In the genomic region with DNA sequence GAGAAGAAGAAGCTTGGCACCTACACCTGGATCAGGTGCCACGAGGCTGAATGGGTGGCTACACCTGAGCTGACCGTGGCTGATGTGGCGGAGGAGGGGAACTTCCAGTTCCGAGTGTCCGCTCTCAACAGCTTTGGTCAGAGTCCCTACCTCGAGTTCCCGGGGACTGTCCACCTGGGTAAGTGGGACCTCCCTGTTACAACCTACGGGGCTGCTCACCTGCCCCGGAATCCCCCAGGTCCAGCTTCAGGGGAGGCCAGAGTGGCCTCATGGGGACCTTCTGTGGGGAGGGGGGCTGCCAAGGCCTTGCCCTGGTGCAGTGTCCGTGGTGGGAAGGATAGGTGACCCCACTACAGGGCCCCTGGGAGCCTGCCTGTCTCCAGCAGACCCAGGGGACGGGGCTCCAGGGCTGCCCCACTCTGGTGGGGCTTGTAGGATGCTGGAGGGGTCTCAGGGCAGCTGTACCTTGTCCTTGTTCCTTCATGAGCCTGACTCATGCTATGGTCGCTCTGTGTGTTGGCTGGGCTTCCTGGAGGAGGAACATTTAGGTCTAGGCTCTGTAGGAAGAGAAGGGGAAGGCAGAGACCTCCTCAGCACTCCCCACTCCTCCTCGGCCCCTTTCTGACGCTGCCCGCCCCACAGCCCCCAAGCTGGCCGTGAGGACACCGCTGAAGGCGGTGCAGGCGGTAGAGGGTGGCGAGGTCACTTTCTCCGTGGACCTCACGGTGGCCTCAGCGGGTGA, we compare ENCODE assay signal across 21 cellular contexts. TPM values are rescaled to one million over a fixed set of nuclear protein-coding genes. Genes with fewer than 3 reads are reported as not detected.
DNase-seq lines count a peak whose midpoint lies in the region; ATAC-seq and TF ChIP-seq lines count a peak whose summit lies in the region.
"Had no signal": no experiment of that assay in that cellular context is flagged by ENCODE, and none has a peak within 500 bp of the region (broad histone marks: within the 10 kb centered on the region; RNA-seq: fewer than 3 reads in every experiment).

No MANE protein-coding gene starts in this region.

- H3K9ac ChIP-seq in BLaER1 treated with 17β-estradiol and CSF1 and Interleukin-3, amounts not matched to agents 10 nM and 100 nM, result peak overlapping the region in 5 of 11 experiments; percentile 13 to 62 (median 44); a peak in 4 of 22 replicates
- no peak overlapping the region for H3K9ac ChIP-seq in neural progenitor cell
- H3K9ac ChIP-seq: parathyroid adenoma had no signal

- no peaks in the 10 kb centered on the region for H3K9me3 ChIP-seq in BLaER1 treated with 17β-estradiol and CSF1 and Interleukin-3, amounts not matched to agents 10 nM and 100 nM (replicated peaks in 1 of 11)
- H3K9me3 ChIP-seq in neural progenitor cell (ENCODE audit: low read depth), result no peaks in the 10 kb centered on the region
- no peaks in the 10 kb centered on the region for H3K9me3 ChIP-seq in BE2C
- H3K9me3 ChIP-seq: mucosa of descending colon, suprapubic skin had no signal

- H4K20me1 ChIP-seq in BLaER1 treated with 17β-estradiol and CSF1 and Interleukin-3, amounts not matched to agents 10 nM and 100 nM, result peaks cover 0 to 79% (median 16%) of the 10 kb centered on the region in 11 experiments; a peak in 13 of 22 replicates
- peaks cover 7% of the 10 kb centered on the region for H4K20me1 ChIP-seq in neural progenitor cell (ENCODE audit: low read depth)

- no peak for DNase-seq in Calu3
- no peak for DNase-seq in neural progenitor cell (ENCODE audit: low spot score)
- DNase-seq in foreskin keratinocyte, result no peak
- DNase-seq in stimulated activated naive CD4-positive, alpha-beta T cell (lab: John Stamatoyannopoulos, UW), result no peak
- no peak for DNase-seq in BE2C
- DNase-seq: activated CD4-positive, CD25-positive, alpha-beta regulatory T cell; activated CD8-positive, alpha-beta memory T cell treated with anti-CD3 and anti-CD28 coated beads, Interleukin-2, amount 10 ng/mL, durations not matched to agents 7 days and 5 days; activated effector memory CD4-positive, alpha-beta T cell treated with Interleukin-2 at 50 U/mL for 16 hours; anterior cingulate cortex; Karpas-422; mucosa of descending colon; NCI-H1092; NCI-H2081 treated with DMSO at 0.1 percent for 48 hours; NCI-H510A; SHP77 treated with DMSO at 0.1 percent for 48 hours; stimulated activated CD4-positive, alpha-beta T cell treated with anti-CD3 and anti-CD28 coated beads, Interleukin-4, amount 100 ng/mL, for 24 hours had no signal

- TF ChIP-seq CTCF in Calu3 (IDR thresholded peaks at IDR 0.05; ENCODE audit: unreplicated experiment), result no peak
- no peak for TF ChIP-seq CTCF in brain (conservative IDR thresholded peaks at IDR 0.05)
- no peak for TF ChIP-seq CTCF in neural progenitor cell (IDR thresholded peaks at IDR 0.05)
- TF ChIP-seq CTCF in foreskin keratinocyte (conservative IDR thresholded peaks at IDR 0.05), result no peak
- TF ChIP-seq CTCF in BE2C (IDR thresholded peaks at IDR 0.05; ENCODE audit: low read depth, low read length), result no peak

- H3K4me1 Mint-ChIP-seq in Calu3 (ENCODE audit: low read depth, unreplicated experiment) (no peaks in the 10 kb centered on the region), brain (peaks cover 6% of the 10 kb centered on the region), neural progenitor cell (peaks cover 9% of the 10 kb centered on the region)

- H3K4me2 ChIP-seq in BLaER1 treated with 17β-estradiol and CSF1 and Interleukin-3, amounts not matched to agents 10 nM and 100 nM, result peak overlapping the region in 6 of 11 experiments; percentile 75 to 90 (median 82); a peak in 6 of 22 replicates
- no peak overlapping the region for H3K4me2 ChIP-seq in neural progenitor cell

- no peak overlapping the region for H3K4me3 ChIP-seq in BLaER1 treated with 17β-estradiol and CSF1 and Interleukin-3, amounts not matched to agents 10 nM and 100 nM
- H3K4me3 ChIP-seq in neural progenitor cell, result no peak overlapping the region
- no peak overlapping the region for H3K4me3 ChIP-seq in BE2C (ENCODE audit: low read depth, low read length)
- H3K4me3 ChIP-seq: mucosa of descending colon, smooth muscle cell had no signal

- intact Hi-C loops in Calu3 (cut with micrococcal nuclease; ENCODE audit: unreplicated experiment), result loop anchor here (10.0 kb wide), 1 partner anchor 130 kb away; no protein-coding TSS in a partner anchor

- H3K27ac Mint-ChIP-seq in Calu3 (ENCODE audit: unreplicated experiment), result no peak overlapping the region
- H3K27ac Mint-ChIP-seq in brain, result peak overlapping the region in 1 of 5 experiments; percentile 38
- no peak overlapping the region for H3K27ac Mint-ChIP-seq in neural progenitor cell
- H3K27ac Mint-ChIP-seq: activated CD8-positive, alpha-beta memory T cell treated with anti-CD3 and anti-CD28 coated beads, Interleukin-2, amount 10 ng/mL, durations not matched to agents 7 days and 5 days had no signal

- peaks cover 34% of the 10 kb centered on the region for H3K36me3 Mint-ChIP-seq in Calu3 (ENCODE audit: insufficient read depth, unreplicated experiment)
- peaks cover 18% of the 10 kb centered on the region for H3K36me3 Mint-ChIP-seq in brain
- H3K36me3 Mint-ChIP-seq in neural progenitor cell, result peaks cover 3% of the 10 kb centered on the region
- H3K36me3 Mint-ChIP-seq: activated CD8-positive, alpha-beta memory T cell treated with anti-CD3 and anti-CD28 coated beads, Interleukin-2, amount 10 ng/mL, durations not matched to agents 7 days and 5 days had no signal

- H3F3A ChIP-seq in neural progenitor cell (ENCODE audit: low read depth), result no peaks in the 10 kb centered on the region

- no peaks in the 10 kb centered on the region for H3K27me3 ChIP-seq in BLaER1 treated with 17β-estradiol and CSF1 and Interleukin-3, amounts not matched to agents 10 nM and 100 nM
- H3K27me3 ChIP-seq in neural progenitor cell, result peaks cover 13% of the 10 kb centered on the region
- H3K27me3 ChIP-seq in foreskin keratinocyte, result no peaks in the 10 kb centered on the region
- H3K27me3 ChIP-seq in BE2C, result no peaks in the 10 kb centered on the region

- no TSS peak for BruUV-seq in Calu3 (replicated peaks; lab: Mats Ljungman, UMichigan)

- H3K4me3 Mint-ChIP-seq in Calu3 (ENCODE audit: low read depth, unreplicated experiment), result peak overlapping the region; percentile 70
- H3K4me3 Mint-ChIP-seq in brain, result peak overlapping the region in 4 of 5 experiments; percentile 39 to 94 (median 68)
- peak overlapping the region; percentile 67 for H3K4me3 Mint-ChIP-seq in neural progenitor cell
- H3K4me3 Mint-ChIP-seq: activated CD8-positive, alpha-beta memory T cell treated with anti-CD3 and anti-CD28 coated beads, Interleukin-2, amount 10 ng/mL, durations not matched to agents 7 days and 5 days had no signal

- H2AFZ ChIP-seq in neural progenitor cell (replicated peaks), result no peak overlapping the region
- H2AFZ ChIP-seq: parathyroid adenoma had no signal

- no peaks in the 10 kb centered on the region for H3K79me2 ChIP-seq in neural progenitor cell (ENCODE audit: low read depth)
- H3K79me2 ChIP-seq: parathyroid adenoma had no signal

- peaks cover 19 to 54% (median 39%) of the 10 kb centered on the region in 11 experiments; a peak in 21 of 22 replicates for H3K36me3 ChIP-seq in BLaER1 treated with 17β-estradiol and CSF1 and Interleukin-3, amounts not matched to agents 10 nM and 100 nM
- H3K36me3 ChIP-seq in neural progenitor cell, result no peaks in the 10 kb centered on the region
- H3K36me3 ChIP-seq in BE2C, result no peaks in the 10 kb centered on the region

- H3K27me3 Mint-ChIP-seq in Calu3 (ENCODE audit: unreplicated experiment), result no peaks in the 10 kb centered on the region
- no peaks in the 10 kb centered on the region for H3K27me3 Mint-ChIP-seq in brain
- H3K27me3 Mint-ChIP-seq in neural progenitor cell (ENCODE audit: insufficient read depth, low read depth), result peaks cover 2% of the 10 kb centered on the region
- H3K27me3 Mint-ChIP-seq: activated CD8-positive, alpha-beta memory T cell treated with anti-CD3 and anti-CD28 coated beads, Interleukin-2, amount 10 ng/mL, durations not matched to agents 7 days and 5 days had no signal

- CTCF ChIA-PET in Calu3 (lab: Charles Lee), result no interaction called here

- H3K27ac ChIP-seq in BLaER1 treated with 17β-estradiol and CSF1 and Interleukin-3, amounts not matched to agents 10 nM and 100 nM, result no peak overlapping the region
- H3K27ac ChIP-seq in neural progenitor cell (no peak overlapping the region), foreskin keratinocyte (no peak overlapping the region)
- H3K27ac ChIP-seq: parathyroid adenoma, suprapubic skin had no signal

- ATAC-seq in foreskin keratinocyte, result no peak
- ATAC-seq: activated CD8-positive, alpha-beta memory T cell treated with anti-CD3 and anti-CD28 coated beads, Interleukin-2, amount 10 ng/mL, durations not matched to agents 7 days and 5 days; mucosa of descending colon had no signal

- peaks cover 5 to 33% (median 12%) of the 10 kb centered on the region in 10 experiments; a peak in 15 of 20 replicates for H3K4me1 ChIP-seq in BLaER1 treated with 17β-estradiol and CSF1 and Interleukin-3, amounts not matched to agents 10 nM and 100 nM
- no peaks in the 10 kb centered on the region for H3K4me1 ChIP-seq in neural progenitor cell
- no peaks in the 10 kb centered on the region for H3K4me1 ChIP-seq in foreskin keratinocyte
- peaks cover 4% of the 10 kb centered on the region; the same call in 1 of the 2 replicates for H3K4me1 ChIP-seq in BE2C
- H3K4me1 ChIP-seq: parathyroid adenoma had no signal

- H3K9me3 Mint-ChIP-seq in Calu3 (ENCODE audit: low read depth, unreplicated experiment) (no peaks in the 10 kb centered on the region), brain (no peaks in the 10 kb centered on the region), neural progenitor cell (no peaks in the 10 kb centered on the region)

RNA-seq across cellular contexts. Expression of gene OBSCN, which starts 7.2 kb away (rescaled TPM):
- total RNA-seq in Calu3 (2022) (18.5 and 19.5 TPM in 2 replicates), neural progenitor cell (ENCODE audit: low replicate concordance) (5.1 and 14.9 TPM in 2 replicates), foreskin keratinocyte (6.4 and 6.6 TPM in 2 replicates)
- polyA plus RNA-seq in brain (ENCODE audit: insufficient read depth, low read depth, low replicate concordance) (4.5 TPM), foreskin keratinocyte (3.6 TPM in 2 replicates)
- polyA plus RNA-seq in BE2C (2012; ENCODE audit: insufficient read depth, insufficient read length, low read depth), result 8.8 TPM

RNA-seq across cellular contexts. Expression of gene IBA57, which starts 49.5 kb away (rescaled TPM):
- 9.2 and 9.5 TPM in 2 replicates for total RNA-seq in Calu3 (2022)
- polyA plus RNA-seq in brain (ENCODE audit: insufficient read depth, low read depth, low replicate concordance), result 5.8 TPM
- 2.2 and 6.7 TPM in 2 replicates for total RNA-seq in neural progenitor cell (ENCODE audit: low replicate concordance)
- 5.1 and 7.4 TPM in 2 replicates for total RNA-seq in foreskin keratinocyte
- polyA plus RNA-seq in foreskin keratinocyte, result 4.8 and 6.5 TPM in 2 replicates
- polyA plus RNA-seq in BE2C (2012; ENCODE audit: insufficient read depth, insufficient read length, low read depth), result 18.2 TPM
